In the genomic region with DNA sequence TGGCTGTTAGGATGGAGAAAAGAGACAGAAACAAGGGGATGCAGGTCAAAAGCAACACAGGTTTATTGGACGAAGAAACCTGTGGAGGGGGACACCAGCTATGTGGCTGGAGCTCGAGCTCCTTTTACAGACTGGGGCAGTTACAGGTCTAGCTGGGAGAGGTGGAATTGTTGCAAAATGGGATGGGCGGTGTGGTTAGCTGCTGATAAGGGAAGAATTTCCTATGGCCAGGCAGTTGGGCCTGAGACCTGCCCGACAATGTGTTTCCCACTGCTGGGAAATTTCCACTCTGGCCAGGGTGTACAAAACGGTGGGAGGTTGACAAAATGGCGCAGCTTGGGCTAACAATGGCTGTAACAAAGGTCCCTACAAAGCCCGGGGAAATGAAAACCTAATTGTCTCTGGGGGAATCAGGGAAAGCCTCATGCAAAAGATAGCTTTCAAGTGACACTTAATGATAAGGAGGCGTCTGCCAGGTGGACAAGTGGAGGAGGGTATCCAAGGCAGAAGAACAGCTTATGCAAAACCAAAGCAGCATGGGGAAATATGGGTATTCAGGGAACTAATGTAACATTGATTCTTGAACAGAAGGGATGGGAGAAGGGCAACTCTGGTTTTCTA, we compare ENCODE assay signal across 1 cellular context.
A peak's percentile ranks its signal among the peaks of the same experiment; 100 is the strongest.
TF ChIP-seq lines count a peak whose summit lies in the region.

No MANE protein-coding gene starts in this region.

TF ChIP-seq in HepG2, 621 proteins besides CTCF, POLR2A, EP300 and RAD21 (continued from another document and continues in another):
- TF ChIP-seq, protein P1, sequence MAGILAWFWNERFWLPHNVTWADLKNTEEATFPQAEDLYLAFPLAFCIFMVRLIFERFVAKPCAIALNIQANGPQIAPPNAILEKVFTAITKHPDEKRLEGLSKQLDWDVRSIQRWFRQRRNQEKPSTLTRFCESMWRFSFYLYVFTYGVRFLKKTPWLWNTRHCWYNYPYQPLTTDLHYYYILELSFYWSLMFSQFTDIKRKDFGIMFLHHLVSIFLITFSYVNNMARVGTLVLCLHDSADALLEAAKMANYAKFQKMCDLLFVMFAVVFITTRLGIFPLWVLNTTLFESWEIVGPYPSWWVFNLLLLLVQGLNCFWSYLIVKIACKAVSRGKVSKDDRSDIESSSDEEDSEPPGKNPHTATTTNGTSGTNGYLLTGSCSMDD (CRISPR knock-in tag; IDR thresholded peaks at IDR 0.05), result no peak
- no peak for TF ChIP-seq SIX4 (CRISPR knock-in tag; IDR thresholded peaks at IDR 0.05)
- TF ChIP-seq, protein P2, sequence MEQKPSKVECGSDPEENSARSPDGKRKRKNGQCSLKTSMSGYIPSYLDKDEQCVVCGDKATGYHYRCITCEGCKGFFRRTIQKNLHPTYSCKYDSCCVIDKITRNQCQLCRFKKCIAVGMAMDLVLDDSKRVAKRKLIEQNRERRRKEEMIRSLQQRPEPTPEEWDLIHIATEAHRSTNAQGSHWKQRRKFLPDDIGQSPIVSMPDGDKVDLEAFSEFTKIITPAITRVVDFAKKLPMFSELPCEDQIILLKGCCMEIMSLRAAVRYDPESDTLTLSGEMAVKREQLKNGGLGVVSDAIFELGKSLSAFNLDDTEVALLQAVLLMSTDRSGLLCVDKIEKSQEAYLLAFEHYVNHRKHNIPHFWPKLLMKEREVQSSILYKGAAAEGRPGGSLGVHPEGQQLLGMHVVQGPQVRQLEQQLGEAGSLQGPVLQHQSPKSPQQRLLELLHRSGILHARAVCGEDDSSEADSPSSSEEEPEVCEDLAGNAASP (CRISPR knock-in tag; IDR thresholded peaks at IDR 0.05; ENCODE audit: borderline replicate concordance), result peak; percentile 72; the same call in 1 of the 2 replicates
- TF ChIP-seq ZNF296 (CRISPR knock-in tag; conservative IDR thresholded peaks at IDR 0.05), result no peak
- TF ChIP-seq MED1 (CRISPR knock-in tag; IDR thresholded peaks at IDR 0.05), result peak; percentile 17; the same call in 1 of the 2 replicates
- TF ChIP-seq, protein P3, sequence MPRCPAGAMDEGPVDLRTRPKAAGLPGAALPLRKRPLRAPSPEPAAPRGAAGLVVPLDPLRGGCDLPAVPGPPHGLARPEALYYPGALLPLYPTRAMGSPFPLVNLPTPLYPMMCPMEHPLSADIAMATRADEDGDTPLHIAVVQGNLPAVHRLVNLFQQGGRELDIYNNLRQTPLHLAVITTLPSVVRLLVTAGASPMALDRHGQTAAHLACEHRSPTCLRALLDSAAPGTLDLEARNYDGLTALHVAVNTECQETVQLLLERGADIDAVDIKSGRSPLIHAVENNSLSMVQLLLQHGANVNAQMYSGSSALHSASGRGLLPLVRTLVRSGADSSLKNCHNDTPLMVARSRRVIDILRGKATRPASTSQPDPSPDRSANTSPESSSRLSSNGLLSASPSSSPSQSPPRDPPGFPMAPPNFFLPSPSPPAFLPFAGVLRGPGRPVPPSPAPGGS (CRISPR knock-in tag; IDR thresholded peaks at IDR 0.05), result no peak
- no peak for TF ChIP-seq FOXP1 (IDR thresholded peaks at IDR 0.05)
- TF ChIP-seq FOXP1 (CRISPR knock-in tag; IDR thresholded peaks at IDR 0.05), result no peak
- no peak for TF ChIP-seq ATAD3A (CRISPR knock-in tag; IDR thresholded peaks at IDR 0.05)
- TF ChIP-seq PLRG1 (conservative IDR thresholded peaks at IDR 0.05), result no peak
- TF ChIP-seq, protein P4, sequence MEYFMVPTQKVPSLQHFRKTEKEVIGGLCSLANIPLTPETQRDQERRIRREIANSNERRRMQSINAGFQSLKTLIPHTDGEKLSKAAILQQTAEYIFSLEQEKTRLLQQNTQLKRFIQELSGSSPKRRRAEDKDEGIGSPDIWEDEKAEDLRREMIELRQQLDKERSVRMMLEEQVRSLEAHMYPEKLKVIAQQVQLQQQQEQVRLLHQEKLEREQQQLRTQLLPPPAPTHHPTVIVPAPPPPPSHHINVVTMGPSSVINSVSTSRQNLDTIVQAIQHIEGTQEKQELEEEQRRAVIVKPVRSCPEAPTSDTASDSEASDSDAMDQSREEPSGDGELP (IDR thresholded peaks at IDR 0.05; ENCODE audit: borderline replicate concordance, low read depth), result no peak
- no peak for TF ChIP-seq ZSCAN22 (CRISPR knock-in tag; IDR thresholded peaks at IDR 0.05)
- no peak for TF ChIP-seq ZNF234 (CRISPR knock-in tag; conservative IDR thresholded peaks at IDR 0.05)
- TF ChIP-seq FOXA1 (IDR thresholded peaks at IDR 0.05), result no peak
- no peak for TF ChIP-seq FOXA1 (CRISPR knock-in tag; IDR thresholded peaks at IDR 0.05)
- peak; percentile 86 for TF ChIP-seq ZNF644 (CRISPR knock-in tag; IDR thresholded peaks at IDR 0.05; ENCODE audit: low read depth)
- no peak for TF ChIP-seq SIN3B (IDR thresholded peaks at IDR 0.05; ENCODE audit: low read length)
- TF ChIP-seq, protein P5, sequence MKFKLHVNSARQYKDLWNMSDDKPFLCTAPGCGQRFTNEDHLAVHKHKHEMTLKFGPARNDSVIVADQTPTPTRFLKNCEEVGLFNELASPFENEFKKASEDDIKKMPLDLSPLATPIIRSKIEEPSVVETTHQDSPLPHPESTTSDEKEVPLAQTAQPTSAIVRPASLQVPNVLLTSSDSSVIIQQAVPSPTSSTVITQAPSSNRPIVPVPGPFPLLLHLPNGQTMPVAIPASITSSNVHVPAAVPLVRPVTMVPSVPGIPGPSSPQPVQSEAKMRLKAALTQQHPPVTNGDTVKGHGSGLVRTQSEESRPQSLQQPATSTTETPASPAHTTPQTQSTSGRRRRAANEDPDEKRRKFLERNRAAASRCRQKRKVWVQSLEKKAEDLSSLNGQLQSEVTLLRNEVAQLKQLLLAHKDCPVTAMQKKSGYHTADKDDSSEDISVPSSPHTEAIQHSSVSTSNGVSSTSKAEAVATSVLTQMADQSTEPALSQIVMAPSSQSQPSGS (CRISPR knock-in tag; IDR thresholded peaks at IDR 0.05), result no peak
- TF ChIP-seq ZNF792 (CRISPR knock-in tag; IDR thresholded peaks at IDR 0.05), result 0 out of 2 replicates have a peak, but pooled peaks have one; percentile 27
- TF ChIP-seq, protein P6, sequence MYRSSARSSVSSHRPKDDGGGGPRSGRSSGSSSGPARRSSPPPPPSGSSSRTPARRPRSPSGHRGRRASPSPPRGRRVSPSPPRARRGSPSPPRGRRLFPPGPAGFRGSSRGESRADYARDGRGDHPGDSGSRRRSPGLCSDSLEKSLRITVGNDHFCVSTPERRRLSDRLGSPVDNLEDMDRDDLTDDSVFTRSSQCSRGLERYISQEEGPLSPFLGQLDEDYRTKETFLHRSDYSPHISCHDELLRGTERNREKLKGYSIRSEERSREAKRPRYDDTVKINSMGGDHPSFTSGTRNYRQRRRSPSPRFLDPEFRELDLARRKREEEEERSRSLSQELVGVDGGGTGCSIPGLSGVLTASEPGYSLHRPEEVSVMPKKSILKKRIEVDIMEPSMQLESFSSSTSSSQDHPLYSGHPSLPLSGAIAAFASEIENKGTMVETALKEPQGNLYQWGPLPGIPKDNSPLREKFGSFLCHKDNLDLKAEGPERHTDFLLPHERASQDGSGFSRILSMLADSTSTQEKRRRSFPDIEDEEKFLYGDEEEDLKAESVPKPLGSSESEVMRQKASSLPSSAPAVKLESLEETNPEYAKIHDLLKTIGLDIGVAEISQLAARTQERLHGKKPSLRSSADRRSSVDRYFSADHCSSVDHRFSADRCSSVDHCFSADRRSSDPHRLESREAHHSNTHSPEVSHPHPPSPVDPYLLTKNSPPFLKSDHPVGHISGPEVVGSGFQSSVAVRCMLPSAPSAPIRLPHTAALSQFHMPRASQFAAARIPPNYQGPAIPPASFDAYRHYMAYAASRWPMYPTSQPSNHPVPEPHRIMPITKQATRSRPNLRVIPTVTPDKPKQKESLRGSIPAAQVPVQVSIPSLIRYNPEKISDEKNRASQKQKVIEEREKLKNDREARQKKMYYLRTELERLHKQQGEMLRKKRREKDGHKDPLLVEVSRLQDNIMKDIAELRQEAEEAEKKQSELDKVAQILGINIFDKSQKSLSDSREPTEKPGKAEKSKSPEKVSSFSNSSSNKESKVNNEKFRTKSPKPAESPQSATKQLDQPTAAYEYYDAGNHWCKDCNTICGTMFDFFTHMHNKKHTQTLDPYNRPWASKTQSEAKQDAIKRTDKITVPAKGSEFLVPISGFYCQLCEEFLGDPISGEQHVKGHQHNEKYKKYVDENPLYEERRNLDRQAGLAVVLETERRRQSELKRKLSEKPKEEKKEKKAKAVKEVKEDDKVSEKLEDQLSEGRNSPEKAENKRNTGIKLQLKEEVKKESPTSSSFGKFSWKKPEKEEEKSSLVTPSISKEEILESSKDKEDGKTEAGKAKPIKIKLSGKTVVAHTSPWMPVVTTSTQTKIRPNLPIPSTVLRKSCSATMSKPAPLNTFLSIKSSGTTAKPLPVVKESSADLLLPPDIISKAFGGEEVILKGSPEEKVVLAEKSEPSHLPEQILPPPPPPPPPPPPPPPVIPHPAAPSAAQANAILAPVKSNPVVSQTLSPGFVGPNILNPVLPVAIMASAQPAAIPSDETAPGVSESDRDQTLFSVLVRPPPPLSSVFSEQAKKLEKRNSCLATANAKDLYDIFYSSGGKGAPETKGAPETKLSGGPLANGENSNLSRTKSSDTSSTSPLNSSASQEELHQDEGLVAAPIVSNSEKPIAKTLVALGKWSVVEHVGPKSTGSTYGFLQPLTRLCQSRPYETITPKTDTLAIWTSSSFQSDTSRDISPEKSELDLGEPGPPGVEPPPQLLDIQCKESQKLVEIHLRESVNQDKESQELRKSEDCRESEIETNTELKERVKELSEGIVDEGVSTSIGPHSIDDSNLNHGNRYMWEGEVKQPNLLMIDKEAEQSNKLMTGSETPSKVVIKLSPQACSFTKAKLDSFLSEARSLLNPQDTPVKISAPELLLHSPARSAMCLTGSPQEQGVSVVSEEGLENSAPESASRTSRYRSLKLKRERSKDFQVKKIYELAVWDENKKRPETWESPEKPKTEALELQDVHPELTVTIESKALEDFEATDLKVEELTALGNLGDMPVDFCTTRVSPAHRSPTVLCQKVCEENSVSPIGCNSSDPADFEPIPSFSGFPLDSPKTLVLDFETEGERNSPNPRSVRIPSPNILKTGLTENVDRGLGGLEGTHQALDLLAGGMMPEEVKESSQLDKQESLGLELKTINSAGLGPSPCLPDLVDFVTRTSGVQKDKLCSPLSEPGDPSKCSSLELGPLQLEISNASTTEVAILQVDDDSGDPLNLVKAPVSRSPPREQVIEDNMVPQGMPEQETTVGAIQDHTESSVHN (CRISPR knock-in tag; IDR thresholded peaks at IDR 0.05), result no peak
- no peak for TF ChIP-seq BCL6 (CRISPR knock-in tag; IDR thresholded peaks at IDR 0.05)
- TF ChIP-seq FOXC1 (CRISPR knock-in tag; IDR thresholded peaks at IDR 0.05; ENCODE audit: borderline replicate concordance), result no peak
- TF ChIP-seq ZNF776 (CRISPR knock-in tag; IDR thresholded peaks at IDR 0.05), result no peak
- 0 out of 2 replicates have a peak, but pooled peaks have one; percentile 55 for TF ChIP-seq ETV6 (CRISPR knock-in tag; conservative IDR thresholded peaks at IDR 0.05)
- TF ChIP-seq, protein P7, sequence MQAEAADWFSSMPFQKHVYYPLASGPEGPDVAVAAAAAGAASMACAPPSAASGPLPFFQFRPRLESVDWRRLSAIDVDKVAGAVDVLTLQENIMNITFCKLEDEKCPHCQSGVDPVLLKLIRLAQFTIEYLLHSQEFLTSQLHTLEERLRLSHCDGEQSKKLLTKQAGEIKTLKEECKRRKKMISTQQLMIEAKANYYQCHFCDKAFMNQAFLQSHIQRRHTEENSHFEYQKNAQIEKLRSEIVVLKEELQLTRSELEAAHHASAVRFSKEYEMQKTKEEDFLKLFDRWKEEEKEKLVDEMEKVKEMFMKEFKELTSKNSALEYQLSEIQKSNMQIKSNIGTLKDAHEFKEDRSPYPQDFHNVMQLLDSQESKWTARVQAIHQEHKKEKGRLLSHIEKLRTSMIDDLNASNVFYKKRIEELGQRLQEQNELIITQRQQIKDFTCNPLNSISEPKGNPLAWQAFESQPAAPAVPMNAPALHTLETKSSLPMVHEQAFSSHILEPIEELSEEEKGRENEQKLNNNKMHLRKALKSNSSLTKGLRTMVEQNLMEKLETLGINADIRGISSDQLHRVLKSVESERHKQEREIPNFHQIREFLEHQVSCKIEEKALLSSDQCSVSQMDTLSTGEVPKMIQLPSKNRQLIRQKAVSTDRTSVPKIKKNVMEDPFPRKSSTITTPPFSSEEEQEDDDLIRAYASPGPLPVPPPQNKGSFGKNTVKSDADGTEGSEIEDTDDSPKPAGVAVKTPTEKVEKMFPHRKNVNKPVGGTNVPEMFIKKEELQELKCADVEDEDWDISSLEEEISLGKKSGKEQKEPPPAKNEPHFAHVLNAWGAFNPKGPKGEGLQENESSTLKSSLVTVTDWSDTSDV (CRISPR knock-in tag; IDR thresholded peaks at IDR 0.05), result no peak
- peak; percentile 47; the same call in 1 of the 2 replicates for TF ChIP-seq POLR2G (IDR thresholded peaks at IDR 0.05; ENCODE audit: low read depth, low read length)
- no peak for TF ChIP-seq NKX3-1 (CRISPR knock-in tag; IDR thresholded peaks at IDR 0.05)
- no peak for TF ChIP-seq KMT2A (CRISPR knock-in tag; IDR thresholded peaks at IDR 0.05)
- no peak for TF ChIP-seq ZSCAN12 (CRISPR knock-in tag; IDR thresholded peaks at IDR 0.05)
- TF ChIP-seq HMG20A (CRISPR knock-in tag; IDR thresholded peaks at IDR 0.05; ENCODE audit: borderline replicate concordance), result 0 out of 2 replicates have a peak, but pooled peaks have one; percentile 18
- TF ChIP-seq PAX8 (CRISPR knock-in tag; IDR thresholded peaks at IDR 0.05; ENCODE audit: borderline replicate concordance), result no peak
- TF ChIP-seq CBFB (CRISPR knock-in tag; IDR thresholded peaks at IDR 0.05), result 0 out of 2 replicates have a peak, but pooled peaks have one; percentile 43
- no peak for TF ChIP-seq FIP1L1 (IDR thresholded peaks at IDR 0.05; ENCODE audit: borderline replicate concordance, insufficient read depth, low read depth, low read length)
- peak; percentile 32; the same call in 1 of the 2 replicates for TF ChIP-seq MED13 (CRISPR knock-in tag; IDR thresholded peaks at IDR 0.05)
- no peak for TF ChIP-seq ZBTB42 (CRISPR knock-in tag; IDR thresholded peaks at IDR 0.05)
- TF ChIP-seq HOXA7 (CRISPR knock-in tag; IDR thresholded peaks at IDR 0.05), result no peak
- TF ChIP-seq, protein P8, sequence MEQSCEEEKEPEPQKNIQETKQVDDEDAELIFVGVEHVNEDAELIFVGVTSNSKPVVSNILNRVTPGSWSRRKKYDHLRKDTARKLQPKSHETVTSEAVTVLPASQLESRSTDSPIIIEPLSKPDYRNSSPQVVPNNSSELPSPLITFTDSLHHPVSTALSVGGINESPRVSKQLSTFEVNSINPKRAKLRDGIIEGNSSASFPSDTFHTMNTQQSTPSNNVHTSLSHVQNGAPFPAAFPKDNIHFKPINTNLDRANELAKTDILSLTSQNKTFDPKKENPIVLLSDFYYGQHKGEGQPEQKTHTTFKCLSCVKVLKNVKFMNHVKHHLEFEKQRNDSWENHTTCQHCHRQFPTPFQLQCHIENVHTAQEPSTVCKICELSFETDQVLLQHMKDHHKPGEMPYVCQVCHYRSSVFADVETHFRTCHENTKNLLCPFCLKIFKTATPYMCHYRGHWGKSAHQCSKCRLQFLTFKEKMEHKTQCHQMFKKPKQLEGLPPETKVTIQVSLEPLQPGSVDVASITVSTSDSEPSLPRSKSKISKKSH (CRISPR knock-in tag; IDR thresholded peaks at IDR 0.05; ENCODE audit: borderline replicate concordance), result no peak
- TF ChIP-seq NONO (IDR thresholded peaks at IDR 0.05), result no peak
- TF ChIP-seq NONO (CRISPR knock-in tag; conservative IDR thresholded peaks at IDR 0.05), result no peak
- TF ChIP-seq POGZ (CRISPR knock-in tag; IDR thresholded peaks at IDR 0.05), result peak; percentile 51; the same call in 1 of the 2 replicates
